Comparison of ENCODE assay signal across 20 cellular contexts in the genomic region with DNA sequence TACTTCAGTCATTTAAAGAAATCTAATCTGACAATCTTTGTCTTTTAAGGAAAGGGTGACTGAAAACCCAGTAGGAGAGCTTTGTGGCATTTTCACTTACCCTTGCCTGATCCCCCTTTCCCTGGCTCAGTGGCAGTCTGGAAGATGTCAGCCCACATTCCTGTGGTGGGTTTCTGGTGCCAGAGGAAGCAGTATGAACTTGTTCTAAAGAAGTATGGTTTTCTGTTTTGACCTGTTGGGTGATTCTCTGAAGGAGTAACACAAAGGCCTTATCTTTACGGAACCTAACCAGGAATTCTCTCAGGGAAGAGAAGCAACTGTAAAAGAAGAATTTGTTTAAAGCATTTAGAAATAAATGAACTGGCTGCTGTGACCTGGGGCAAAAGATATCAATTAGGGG. TPM values are rescaled to one million over a fixed set of nuclear protein-coding genes. Genes with fewer than 3 reads are reported as not detected.
DNase-seq lines count a peak whose midpoint lies in the region; FAIRE-seq and TF ChIP-seq lines count a peak whose summit lies in the region.
"Had no signal": no experiment of that assay in that cellular context is flagged by ENCODE, and none has a peak within 500 bp of the region (broad histone marks: within the 10 kb centered on the region; RNA-seq: fewer than 3 reads in every experiment).

No MANE protein-coding gene starts in this region.

- 27% methylated on average over 1 of the region's 1 CpG for WGBS in prostate gland

- no peak for TF ChIP-seq POLR2A in prostate gland (IDR thresholded peaks at IDR 0.05)

- H3K27me3 ChIP-seq in bronchial epithelial cell (ENCODE audit: control insufficient read depth, insufficient read depth, low read length): no peaks in the 10 kb centered on the region
- H3K27me3 ChIP-seq in prostate gland (replicated peaks; ENCODE audit: insufficient read depth): no peaks in the 10 kb centered on the region

- no peaks in the 10 kb centered on the region for H3K4me1 ChIP-seq in prostate gland (replicated peaks)
- H3K4me1 ChIP-seq: BLaER1, HAP-1 had no signal

- no peaks in the 10 kb centered on the region for H3K36me3 ChIP-seq in bronchial epithelial cell (ENCODE audit: control insufficient read depth, insufficient read depth, low read length)
- H3K36me3 ChIP-seq in prostate gland: no peaks in the 10 kb centered on the region
- H3K36me3 ChIP-seq: BLaER1, HAP-1 had no signal

- no peaks in the 10 kb centered on the region for H3K9me3 ChIP-seq in prostate gland
- H3K9me3 ChIP-seq: HAP-1 had no signal

- DNase-seq in ELF-1 (ENCODE audit: low read depth, low spot score) (peak; percentile 4), bronchial epithelial cell (ENCODE audit: low read depth) (peak; percentile 75), islet precursor cell (peak; percentile 70), prostate gland (ENCODE audit: low spot score) (peak; percentile 26), NCI-H1930 (lab: John Stamatoyannopoulos, UW) (no peak), GM19240 (ENCODE audit: insufficient read length, low spot score) (no peak), NCI-H510A (lab: John Stamatoyannopoulos, UW) (no peak)
- DNase-seq: 8988T; Calu3; CD4-positive, alpha-beta memory T cell; DMS79 treated with DMSO at 0.1 percent for 48 hours; GM23248 had no signal

- H3K27ac ChIP-seq in prostate gland: no peak overlapping the region
- H3K27ac ChIP-seq: BLaER1, GM23248, HL-60 had no signal

- no peak for FAIRE-seq in bronchial epithelial cell (lab: Jason Lieb, UNC)
- FAIRE-seq: GM12878 had no signal

- intact Hi-C loops in prostate gland (cut with DNase I): no loop called here

- TF ChIP-seq CTCF in bronchial epithelial cell (IDR thresholded peaks at IDR 0.05; ENCODE audit: insufficient read depth, low read length, severe bottlenecking) (no peak), prostate gland (IDR thresholded peaks at IDR 0.05) (no peak)

- H3K4me3 ChIP-seq in bronchial epithelial cell (ENCODE audit: low read depth, low read length): no peak overlapping the region
- no peak overlapping the region for H3K4me3 ChIP-seq in prostate gland
- H3K4me3 ChIP-seq: BLaER1, GM12878, GM23248, HAP-1 had no signal

RNA-seq across cellular contexts. Expression of a gene that starts 41.9 kb away (rescaled TPM):
- total RNA-seq in bronchial epithelial cell (not detected in 2 replicates), prostate gland (not detected)
- total RNA-seq: A673; Calu3; CD4-positive, alpha-beta memory T cell; G401; GM12878; GM23248; H4; HT1080 had no signal

Comparison
In these comparisons a context has a peak if more than half of its experiments do, and no peak if none do; other contexts are left out.
1. DNase-seq: peak in ELF-1 (single experiment), bronchial epithelial cell (single experiment), islet precursor cell (single experiment) and prostate gland (single experiment); none in NCI-H1930 (0 of 2), GM19240 (single experiment) and NCI-H510A (single experiment).